ENCODE assay signal across 25 cellular contexts in the genomic region with DNA sequence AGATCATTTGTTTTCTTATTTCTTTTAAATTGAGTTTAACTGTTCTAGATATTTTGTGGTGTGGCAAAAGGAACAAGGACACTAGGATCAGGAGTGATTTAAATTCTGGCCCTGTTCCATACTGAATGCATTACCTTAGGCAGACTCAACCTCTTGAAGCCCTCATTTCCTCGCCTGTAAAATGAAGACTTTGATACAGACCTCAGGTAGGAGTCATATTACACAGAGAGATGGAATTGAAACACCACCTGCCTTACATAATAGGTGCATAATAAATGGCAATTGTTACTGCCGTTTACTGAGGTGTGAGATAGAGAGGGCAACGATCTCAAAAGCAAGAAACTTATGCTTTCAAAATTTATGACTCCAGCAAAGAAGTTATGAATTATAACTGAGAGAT.
DNase-seq lines count a peak whose midpoint lies in the region; TF ChIP-seq lines count a peak whose summit lies in the region.
"Had no signal": no experiment of that assay in that cellular context is flagged by ENCODE, and none has a peak within 500 bp of the region (broad histone marks: within the 10 kb centered on the region; RNA-seq: fewer than 3 reads in every experiment).

No MANE protein-coding gene starts in this region.

- TF ChIP-seq CTCF in RWPE1 (conservative IDR thresholded peaks at IDR 0.05; ENCODE audit: low read depth) = no peak

- POLR2A ChIA-PET in RWPE1 (lab: Yijun Ruan, JAX; ENCODE audit: low non-redundant PET) = no interaction called here

- no peak overlapping the region for H3K27ac ChIP-seq in RWPE1
- H3K27ac ChIP-seq: gastrocnemius medialis, upper lobe of right lung had no signal

- CTCF ChIA-PET in RWPE1 (lab: Yijun Ruan, JAX) = no interaction called here

- DNase-seq in DMS53 treated with DMSO at 0.1 percent for 48 hours (lab: John Stamatoyannopoulos, UW; ENCODE audit: unreplicated experiment) (peak; percentile 42), NCI-H146 (lab: John Stamatoyannopoulos, UW) (peak; percentile 88), NCI-H2171 treated with DMSO at 0.1 percent for 48 hours (lab: John Stamatoyannopoulos, UW) (peak; percentile 53), SHP77 (lab: John Stamatoyannopoulos, UW) (peak; percentile 7 to 13), UCSD-AML1 (lab: John Stamatoyannopoulos, UW; ENCODE audit: unreplicated experiment) (no peak), globus pallidus (ENCODE audit: low spot score) (no peak), RWPE1 (ENCODE audit: low spot score) (no peak), NOMO-1 treated with DMSO at 0.1 percent for 48 hours (lab: John Stamatoyannopoulos, UW; ENCODE audit: unreplicated experiment) (no peak)
- DNase-seq: activated B cell treated with CpG ODN at 0.5 μM for 24 hours; activated CD4-positive, alpha-beta memory T cell treated with anti-CD3 and anti-CD28 coated beads for 36 hours; activated CD8-positive, alpha-beta memory T cell treated with anti-CD3 and anti-CD28 coated beads, Interleukin-2, amount 50 U/mL, for 48 hours; aorta; cortex of kidney; endodermal cell; esophagus squamous epithelium; gastrocnemius medialis; hippocampal formation; immature natural killer cell; KG1; naive thymus-derived CD4-positive, alpha-beta T cell; NCI-H446; occipital lobe; stimulated activated CD4-positive, alpha-beta T cell treated with anti-CD3 and anti-CD28 coated beads, Interleukin-2, amount 100 ng/mL, for 24 hours; T-helper 9 cell; upper lobe of right lung had no signal

Comparison
In these comparisons a context has a peak if more than half of its experiments do, and no peak if none do; other contexts are left out.
1. DNase-seq: peak in DMS53 treated with DMSO at 0.1 percent for 48 hours (single experiment), NCI-H146 (single experiment), NCI-H2171 treated with DMSO at 0.1 percent for 48 hours (single experiment) and SHP77 (2 of 2); none in UCSD-AML1 (single experiment), globus pallidus (single experiment), RWPE1 (single experiment) and NOMO-1 treated with DMSO at 0.1 percent for 48 hours (single experiment).